In the genomic region with DNA sequence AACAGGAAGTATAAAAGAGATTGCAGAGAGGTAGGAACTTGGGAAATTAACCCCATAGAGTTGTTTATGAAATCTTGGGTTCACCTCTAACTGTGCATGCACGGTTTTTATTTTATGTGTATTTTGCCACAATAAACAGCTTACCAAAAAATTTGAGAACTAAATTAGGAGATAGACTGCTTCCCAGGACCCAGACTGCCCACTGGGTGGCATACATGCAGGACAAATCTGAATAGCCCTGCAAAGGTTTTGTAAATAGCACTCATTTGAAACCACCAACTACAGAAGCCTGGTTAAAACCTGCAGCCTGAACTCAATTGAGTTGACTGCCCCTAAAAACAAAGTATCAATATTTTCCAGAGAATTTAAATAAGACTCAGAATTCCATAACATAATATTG, we compare ENCODE assay signal across 21 cellular contexts.
A peak's percentile ranks its signal among the peaks of the same experiment; 100 is the strongest.
DNase-seq lines count a peak whose midpoint lies in the region; ATAC-seq, FAIRE-seq and TF ChIP-seq lines count a peak whose summit lies in the region.
"Had no signal": no experiment of that assay in that cellular context is flagged by ENCODE, and none has a peak within 500 bp of the region (broad histone marks: within the 10 kb centered on the region; RNA-seq: fewer than 3 reads in every experiment).

No MANE protein-coding gene starts in this region.

- no peaks in the 10 kb centered on the region for H3K36me3 ChIP-seq in OCI-LY7 (ENCODE audit: insufficient read depth, low read length)
- no peaks in the 10 kb centered on the region for H3K36me3 ChIP-seq in endothelial cell of umbilical vein (ENCODE audit: control insufficient read depth in 2 of 2, extremely low read depth in 1 of 2, insufficient read depth in 2 of 2, low read length in 2 of 2)
- H3K36me3 ChIP-seq: BLaER1 had no signal

- H3K4me1 ChIP-seq in OCI-LY7 (ENCODE audit: insufficient read depth, low read length, poor library complexity, severe bottlenecking) (no peaks in the 10 kb centered on the region), endothelial cell of umbilical vein (ENCODE audit: control insufficient read depth, extremely low read depth, insufficient read depth, low read length) (no peaks in the 10 kb centered on the region)
- H3K4me1 ChIP-seq: BLaER1, heart left ventricle had no signal

- H3K9me3 Mint-ChIP-seq in stimulated activated naive B cell treated with anti-CD40 and anti-IgM and Interleukin-4, amounts not matched to agents 10 μg/mL and 1 μg/mL and 100 μg/mL, for 72 hours, result peaks cover 16 to 20% of the 10 kb centered on the region in 2 donors

- H3K9me3 ChIP-seq in AG04450 (ENCODE audit: control insufficient read depth, insufficient read depth, low read length) (peaks cover 8% of the 10 kb centered on the region; the same call in 1 of the 2 replicates), OCI-LY7 (ENCODE audit: low read length) (no peaks in the 10 kb centered on the region), endothelial cell of umbilical vein (replicated peaks; ENCODE audit: control insufficient read depth, insufficient read depth, low read length) (no peaks in the 10 kb centered on the region)

- H3K79me2 ChIP-seq in OCI-LY7 (ENCODE audit: insufficient read depth, low read depth, low read length) (no peaks in the 10 kb centered on the region), endothelial cell of umbilical vein (ENCODE audit: control insufficient read depth, insufficient read depth, low read length) (no peaks in the 10 kb centered on the region)

- H4K20me1 ChIP-seq in OCI-LY7 (ENCODE audit: insufficient read depth, low read length) (no peaks in the 10 kb centered on the region), endothelial cell of umbilical vein (replicated peaks; ENCODE audit: control insufficient read depth, extremely low read depth, insufficient read depth, low read length) (no peaks in the 10 kb centered on the region)
- H4K20me1 ChIP-seq: BLaER1 had no signal

- CTCF ChIA-PET in AG04450 (lab: Charles Lee), result interaction anchor here (0.6 to 0.9 kb wide), 2 partner anchors 8 to 9 kb away, joined by 3 read pairs; no protein-coding TSS in a partner anchor
- CTCF ChIA-PET in OCI-LY7 (lab: Charles Lee; ENCODE audit: unreplicated experiment), result no interaction called here
- CTCF ChIA-PET in endothelial cell of umbilical vein (lab: Charles Lee), result interaction anchor here (0.6 to 2.3 kb wide), 6 partner anchors 60 to 307 kb away, joined by 3 to 6 read pairs (median 4); no protein-coding TSS in a partner anchor

- no peaks in the 10 kb centered on the region for H3K9me2 ChIP-seq in OCI-LY7 (ENCODE audit: insufficient read depth, low read length)

- no peak for TF ChIP-seq POLR2A in endothelial cell of umbilical vein (IDR thresholded peaks at IDR 0.05; ENCODE audit: low read depth, low read length)

- H3K4me1 Mint-ChIP-seq in stimulated activated naive B cell treated with anti-CD40 and anti-IgM and Interleukin-4, amounts not matched to agents 10 μg/mL and 1 μg/mL and 100 μg/mL, for 72 hours, result no peaks in the 10 kb centered on the region
- H3K4me1 Mint-ChIP-seq: activated naive CD8-positive, alpha-beta T cell treated with anti-CD3 and anti-CD28 coated beads, Interleukin-2, amount 50 U/mL, for 24 hours had no signal

- no peak overlapping the region for H3K27ac Mint-ChIP-seq in stimulated activated naive B cell treated with anti-CD40 and anti-IgM and Interleukin-4, amounts not matched to agents 10 μg/mL and 1 μg/mL and 100 μg/mL, for 72 hours
- H3K27ac Mint-ChIP-seq: activated naive CD8-positive, alpha-beta T cell treated with anti-CD3 and anti-CD28 coated beads, Interleukin-2, amount 50 U/mL, for 24 hours; activated T-cell treated with anti-CD3 and anti-CD28 coated beads, Interleukin-2, amount 50 U/mL, for 72 hours had no signal

- H2AFZ ChIP-seq in OCI-LY7 (ENCODE audit: low read length) (no peak overlapping the region), endothelial cell of umbilical vein (ENCODE audit: low read depth, low read length) (no peak overlapping the region)

- H3K4me2 ChIP-seq in OCI-LY7 (ENCODE audit: low read length) (no peak overlapping the region), endothelial cell of umbilical vein (ENCODE audit: insufficient read depth, low read length) (no peak overlapping the region)
- H3K4me2 ChIP-seq: BLaER1 had no signal

- no peaks in the 10 kb centered on the region for H3K27me3 Mint-ChIP-seq in stimulated activated naive B cell treated with anti-CD40 and anti-IgM and Interleukin-4, amounts not matched to agents 10 μg/mL and 1 μg/mL and 100 μg/mL, for 72 hours
- H3K27me3 Mint-ChIP-seq: activated naive CD8-positive, alpha-beta T cell treated with anti-CD3 and anti-CD28 coated beads, Interleukin-2, amount 50 U/mL, for 24 hours had no signal

- H3K36me3 Mint-ChIP-seq in stimulated activated naive B cell treated with anti-CD40 and anti-IgM and Interleukin-4, amounts not matched to agents 10 μg/mL and 1 μg/mL and 100 μg/mL, for 72 hours, result peaks cover 17 to 26% of the 10 kb centered on the region in 2 donors

- H3K4me3 Mint-ChIP-seq in stimulated activated naive B cell treated with anti-CD40 and anti-IgM and Interleukin-4, amounts not matched to agents 10 μg/mL and 1 μg/mL and 100 μg/mL, for 72 hours, result no peak overlapping the region
- H3K4me3 Mint-ChIP-seq: activated naive CD8-positive, alpha-beta T cell treated with anti-CD3 and anti-CD28 coated beads, Interleukin-2, amount 50 U/mL, for 24 hours; activated T-cell treated with anti-CD3 and anti-CD28 coated beads, Interleukin-2, amount 50 U/mL, for 72 hours had no signal

- no peak overlapping the region for H3K9ac ChIP-seq in endothelial cell of umbilical vein (replicated peaks; ENCODE audit: extremely low read depth, insufficient read depth, low read length)
- H3K9ac ChIP-seq: BLaER1 had no signal

- TF ChIP-seq CTCF in AG04450 (IDR thresholded peaks at IDR 0.05; ENCODE audit: low read depth, low read length), result peak; percentile 26; the same call in 1 of the 2 replicates
- peak; percentile 18; the same call in 1 of the 3 replicates for TF ChIP-seq CTCF in GM12872 (IDR thresholded peaks at IDR 0.05; ENCODE audit: insufficient read depth, low read depth, low read length)
- TF ChIP-seq CTCF in OCI-LY7 (conservative IDR thresholded peaks at IDR 0.05; ENCODE audit: low read length), result peak; percentile 39; the same call in 1 of the 2 replicates
- TF ChIP-seq CTCF in endothelial cell of umbilical vein (IDR thresholded peaks at IDR 0.05; ENCODE audit: extremely low read depth in 1 of 2, insufficient read depth in 1 of 2, low read depth in 1 of 2, low read length in 2 of 2), result peak in 1 of 2 donors; percentile 8

- no peak for DNase-seq in AG04450 (ENCODE audit: low read depth, low spot score)
- no peak for DNase-seq in OCI-LY7 (ENCODE audit: low spot score)
- peak; percentile 16 for DNase-seq in endothelial cell of umbilical vein (ENCODE audit: low read depth, low spot score)
- DNase-seq in NCI-H2029 treated with DMSO at 0.1 percent for 48 hours (lab: John Stamatoyannopoulos, UW), result no peak
- no peak for DNase-seq in stimulated activated naive B cell treated with anti-CD40 and anti-IgM and Interleukin-4, amounts not matched to agents 10 μg/mL and 1 μg/mL and 100 μg/mL, for 72 hours
- DNase-seq: activated CD4-positive, alpha-beta T cell treated with anti-CD3 and anti-CD28 coated beads, Interleukin-2, amount 50 U/mL, for 48 hours; activated naive CD8-positive, alpha-beta T cell treated with anti-CD3 and anti-CD28 coated beads, Interleukin-2, amount 50 U/mL, for 24 hours; activated T-cell treated with anti-CD3 and anti-CD28 coated beads, Interleukin-2, amount 50 U/mL, for 72 hours; DMS79 treated with DMSO at 0.1 percent for 48 hours; heart left ventricle; NCI-H1694 treated with DMSO at 0.1 percent for 48 hours; NCI-H524 treated with DMSO at 0.1 percent for 48 hours; posterior cingulate gyrus; stimulated activated CD4-positive, alpha-beta T cell treated with anti-CD3 and anti-CD28 coated beads, Interleukin-12 subunit alpha, Interleukin-12 subunit beta, amount 100 ng/mL, for 4 hours; substantia nigra had no signal

- H3K9me1 ChIP-seq in endothelial cell of umbilical vein (replicated peaks; ENCODE audit: control insufficient read depth, extremely low read depth, insufficient read depth, low read length), result no peaks in the 10 kb centered on the region

- H3K4me3 ChIP-seq in AG04450 (ENCODE audit: low read depth, low read length), result no peak overlapping the region
- no peak overlapping the region for H3K4me3 ChIP-seq in OCI-LY7 (ENCODE audit: low read depth, low read length, poor library complexity, severe bottlenecking)
- no peak overlapping the region for H3K4me3 ChIP-seq in endothelial cell of umbilical vein (replicated peaks in 1 of 3; ENCODE audit: insufficient read depth in 1 of 3, low read depth in 1 of 3, low read length in 3 of 3)
- H3K4me3 ChIP-seq: BLaER1, heart left ventricle, K562 had no signal

- ATAC-seq in GM18870 (IDR thresholded peaks at IDR 0.05; ENCODE audit: unreplicated experiment) (no peak), HG03280 (IDR thresholded peaks at IDR 0.05; ENCODE audit: unreplicated experiment) (no peak)
- no peak for ATAC-seq in stimulated activated naive B cell treated with anti-CD40 and anti-IgM and Interleukin-4, amounts not matched to agents 10 μg/mL and 1 μg/mL and 100 μg/mL, for 72 hours (replicated peaks)
- ATAC-seq: activated naive CD8-positive, alpha-beta T cell treated with anti-CD3 and anti-CD28 coated beads, Interleukin-2, amount 50 U/mL, for 24 hours; activated T-cell treated with anti-CD3 and anti-CD28 coated beads, Interleukin-2, amount 50 U/mL, for 72 hours; heart left ventricle; K562 had no signal

- BruUV-seq in OCI-LY7 (replicated peaks; lab: Mats Ljungman, UMichigan) (no TSS peak), endothelial cell of umbilical vein (replicated peaks; lab: Mats Ljungman, UMichigan) (no TSS peak)

- FAIRE-seq in endothelial cell of umbilical vein (lab: Jason Lieb, UNC), result no peak
- FAIRE-seq: GM12892, K562 had no signal

- dilution Hi-C loops in endothelial cell of umbilical vein (cut with MboI; ENCODE audit: extremely low pct_ligation_motif_present, low sequenced_read_pairs), result no loop called here

- POLR2A ChIA-PET in AG04450 (lab: Yijun Ruan, JAX) (no interaction called here), OCI-LY7 (lab: Charles Lee) (no interaction called here), endothelial cell of umbilical vein (lab: Charles Lee) (no interaction called here)

- H3K27me3 ChIP-seq in AG04450 (ENCODE audit: control insufficient read depth, insufficient read depth, low read length) (no peaks in the 10 kb centered on the region), endothelial cell of umbilical vein (ENCODE audit: control insufficient read depth in 2 of 2, insufficient read depth in 2 of 2, low read length in 2 of 2) (no peaks in the 10 kb centered on the region)
- H3K27me3 ChIP-seq: BLaER1, heart left ventricle had no signal

- no peak overlapping the region for H3K27ac ChIP-seq in AG04450 (ENCODE audit: low read depth, low read length)
- H3K27ac ChIP-seq in OCI-LY7 (ENCODE audit: low read depth, low read length, poor library complexity, severe bottlenecking), result no peak overlapping the region
- no peak overlapping the region for H3K27ac ChIP-seq in endothelial cell of umbilical vein (ENCODE audit: insufficient read depth, low read depth, low read length)
- H3K27ac ChIP-seq: BLaER1, heart left ventricle had no signal

- intact Hi-C loops in OCI-LY7 (cut with micrococcal nuclease; ENCODE audit: unreplicated experiment) (no loop called here), endothelial cell of umbilical vein (cut with micrococcal nuclease) (loop anchor here (5.0 kb wide), 1 partner anchor 66 kb away; no protein-coding TSS in a partner anchor)
